Comparison of ENCODE assay signal across 1 cellular context in the genomic region with DNA sequence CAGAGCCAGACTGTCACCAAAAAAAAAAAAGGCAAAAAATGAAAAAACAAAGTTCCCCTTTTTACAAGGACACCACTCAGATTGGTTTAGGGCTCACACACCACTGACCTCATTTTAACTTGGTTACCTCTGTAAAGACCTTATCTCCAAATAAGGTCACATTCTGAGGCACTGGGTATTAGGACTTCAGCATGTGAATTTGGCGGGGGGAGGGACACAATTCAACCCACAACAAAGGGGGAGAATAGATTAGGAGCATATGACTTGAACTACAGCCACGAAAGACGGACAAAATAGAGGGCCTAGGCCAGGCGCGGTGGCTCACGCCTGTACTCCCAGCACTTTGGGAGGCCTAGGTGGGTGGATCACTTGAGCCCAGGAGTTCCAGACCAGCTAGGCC.
TF ChIP-seq lines count a peak whose summit lies in the region.

No MANE protein-coding gene starts in this region.

TF ChIP-seq in K562, 482 proteins besides CTCF, POLR2A, EP300 and RAD21 (continues in another document):
- TF ChIP-seq RBM14 (IDR thresholded peaks at IDR 0.05; ENCODE audit: borderline replicate concordance, insufficient read depth, low read depth, low read length) (no peak), HSF4 (CRISPR knock-in tag; IDR thresholded peaks at IDR 0.05; ENCODE audit: borderline replicate concordance) (no peak), NFRKB (IDR thresholded peaks at IDR 0.05; ENCODE audit: low read depth) (no peak), NR2C1 (IDR thresholded peaks at IDR 0.05) (no peak), NR2C1 (tag; IDR thresholded peaks at IDR 0.05) (no peak), L3MBTL2 (IDR thresholded peaks at IDR 0.05) (peak; percentile 73), SRSF1 (IDR thresholded peaks at IDR 0.05; ENCODE audit: low read depth, low read length) (no peak), THRAP3 (IDR thresholded peaks at IDR 0.05; ENCODE audit: borderline replicate concordance) (no peak), DDX20 (tag; IDR thresholded peaks at IDR 0.05; ENCODE audit: low read depth) (no peak), SRSF3 (IDR thresholded peaks at IDR 0.05; ENCODE audit: insufficient read depth, low read length) (no peak), TAF7 (tag; IDR thresholded peaks at IDR 0.05) (no peak), HMG20A (CRISPR knock-in tag; conservative IDR thresholded peaks at IDR 0.05) (no peak), FOXK2 (conservative IDR thresholded peaks at IDR 0.05 in 1 of 2, IDR thresholded peaks at IDR 0.05 in 1 of 2; ENCODE audit: low read depth in 2 of 2) (0 out of 4 replicates have a peak, but pooled peaks of 1 of the 2 experiments have one; percentile 20), SOX6 (IDR thresholded peaks at IDR 0.05) (peak; percentile 92), FOS (IDR thresholded peaks at IDR 0.05; ENCODE audit: extremely low read depth, insufficient read length) (no peak), ZNF146 (CRISPR knock-in tag; IDR thresholded peaks at IDR 0.05; ENCODE audit: unreplicated experiment) (no peak), ZNF586 (CRISPR knock-in tag; conservative IDR thresholded peaks at IDR 0.05) (no peak), RBM39 (optimal IDR thresholded peaks at IDR 0.05; ENCODE audit: low read depth, low read length) (no peak), SLC30A9 (CRISPR knock-in tag; IDR thresholded peaks at IDR 0.05) (no peak), ZNF282 (CRISPR knock-in tag; IDR thresholded peaks at IDR 0.05) (no peak), ZBTB1 (CRISPR knock-in tag; IDR thresholded peaks at IDR 0.05; ENCODE audit: borderline replicate concordance, low read depth) (no peak), WHSC1 (IDR thresholded peaks at IDR 0.05; ENCODE audit: low read length) (no peak), ZNF263 (CRISPR knock-in tag; IDR thresholded peaks at IDR 0.05; ENCODE audit: borderline replicate concordance) (no peak), TCF7 (IDR thresholded peaks at IDR 0.05; ENCODE audit: borderline replicate concordance) (0 out of 2 replicates have a peak, but pooled peaks have one; percentile 54), ILK (tag; IDR thresholded peaks at IDR 0.05; ENCODE audit: borderline replicate concordance, low read depth) (no peak), ZSCAN29 (IDR thresholded peaks at IDR 0.05) (no peak), XRCC3 (IDR thresholded peaks at IDR 0.05) (no peak), XRCC4 (IDR thresholded peaks at IDR 0.05; ENCODE audit: extremely low read depth, insufficient read depth, insufficient read length) (no peak), ZFX (CRISPR knock-in tag; IDR thresholded peaks at IDR 0.05) (peak; percentile 72), MTA2 (IDR thresholded peaks at IDR 0.05; ENCODE audit: low read depth) (no peak), ZNF717 (CRISPR knock-in tag; IDR thresholded peaks at IDR 0.05) (no peak), POLR3G (IDR thresholded peaks at IDR 0.05; ENCODE audit: extremely low read depth, insufficient read length, insufficient replicate concordance) (no peak), PRMT5 (CRISPR knock-in tag; IDR thresholded peaks at IDR 0.05) (no peak), DNMT1 (IDR thresholded peaks at IDR 0.05) (no peak), RBM17 (IDR thresholded peaks at IDR 0.05; ENCODE audit: borderline replicate concordance, low read depth, low read length) (no peak), CHD1 (IDR thresholded peaks at IDR 0.05; ENCODE audit: low read length) (no peak), SRF (CRISPR knock-in tag; IDR thresholded peaks at IDR 0.05) (peak; percentile 31 to 94; a peak in 3 of 4 replicates), NFXL1 (CRISPR knock-in tag; IDR thresholded peaks at IDR 0.05) (no peak), ESRRA (IDR thresholded peaks at IDR 0.05; ENCODE audit: borderline replicate concordance, low read depth) (peak; percentile 39; the same call in 1 of the 2 replicates), GABPB2 (CRISPR knock-in tag; conservative IDR thresholded peaks at IDR 0.05) (no peak), ZNF253 (CRISPR knock-in tag; conservative IDR thresholded peaks at IDR 0.05) (no peak), RBBP5 (IDR thresholded peaks at IDR 0.05; ENCODE audit: borderline replicate concordance, insufficient read depth, low read length, poor library complexity, severe bottlenecking) (no peak), NFE2L1 (tag; IDR thresholded peaks at IDR 0.05; ENCODE audit: borderline replicate concordance, low read depth) (no peak), FOXJ2 (tag; IDR thresholded peaks at IDR 0.05) (no peak), SMARCA4 (IDR thresholded peaks at IDR 0.05) (no peak)
- TF ChIP-seq, protein P1, sequence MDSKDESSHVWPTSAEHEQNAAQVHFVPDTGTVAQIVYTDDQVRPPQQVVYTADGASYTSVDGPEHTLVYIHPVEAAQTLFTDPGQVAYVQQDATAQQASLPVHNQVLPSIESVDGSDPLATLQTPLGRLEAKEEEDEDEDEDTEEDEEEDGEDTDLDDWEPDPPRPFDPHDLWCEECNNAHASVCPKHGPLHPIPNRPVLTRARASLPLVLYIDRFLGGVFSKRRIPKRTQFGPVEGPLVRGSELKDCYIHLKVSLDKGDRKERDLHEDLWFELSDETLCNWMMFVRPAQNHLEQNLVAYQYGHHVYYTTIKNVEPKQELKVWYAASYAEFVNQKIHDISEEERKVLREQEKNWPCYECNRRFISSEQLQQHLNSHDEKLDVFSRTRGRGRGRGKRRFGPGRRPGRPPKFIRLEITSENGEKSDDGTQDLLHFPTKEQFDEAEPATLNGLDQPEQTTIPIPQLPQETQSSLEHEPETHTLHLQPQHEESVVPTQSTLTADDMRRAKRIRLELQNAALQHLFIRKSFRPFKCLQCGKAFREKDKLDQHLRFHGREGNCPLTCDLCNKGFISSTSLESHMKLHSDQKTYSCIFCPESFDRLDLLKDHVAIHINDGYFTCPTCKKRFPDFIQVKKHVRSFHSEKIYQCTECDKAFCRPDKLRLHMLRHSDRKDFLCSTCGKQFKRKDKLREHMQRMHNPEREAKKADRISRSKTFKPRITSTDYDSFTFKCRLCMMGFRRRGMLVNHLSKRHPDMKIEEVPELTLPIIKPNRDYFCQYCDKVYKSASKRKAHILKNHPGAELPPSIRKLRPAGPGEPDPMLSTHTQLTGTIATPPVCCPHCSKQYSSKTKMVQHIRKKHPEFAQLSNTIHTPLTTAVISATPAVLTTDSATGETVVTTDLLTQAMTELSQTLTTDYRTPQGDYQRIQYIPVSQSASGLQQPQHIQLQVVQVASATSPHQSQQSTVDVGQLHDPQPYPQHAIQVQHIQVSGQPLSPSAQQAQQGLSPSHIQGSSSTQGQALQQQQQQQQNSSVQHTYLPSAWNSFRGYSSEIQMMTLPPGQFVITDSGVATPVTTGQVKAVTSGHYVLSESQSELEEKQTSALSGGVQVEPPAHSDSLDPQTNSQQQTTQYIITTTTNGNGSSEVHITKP (IDR thresholded peaks at IDR 0.05; ENCODE audit: partially characterized antibody): peak; percentile 71
- TF ChIP-seq, protein P2, sequence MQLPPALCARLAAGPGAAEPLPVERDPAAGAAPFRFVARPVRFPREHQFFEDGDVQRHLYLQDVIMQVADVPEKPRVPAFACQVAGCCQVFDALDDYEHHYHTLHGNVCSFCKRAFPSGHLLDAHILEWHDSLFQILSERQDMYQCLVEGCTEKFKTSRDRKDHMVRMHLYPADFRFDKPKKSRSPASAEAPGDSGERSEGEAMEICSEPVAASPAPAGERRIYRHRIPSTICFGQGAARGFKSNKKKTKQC (CRISPR knock-in tag; IDR thresholded peaks at IDR 0.05): no peak
- TF ChIP-seq, protein P3, sequence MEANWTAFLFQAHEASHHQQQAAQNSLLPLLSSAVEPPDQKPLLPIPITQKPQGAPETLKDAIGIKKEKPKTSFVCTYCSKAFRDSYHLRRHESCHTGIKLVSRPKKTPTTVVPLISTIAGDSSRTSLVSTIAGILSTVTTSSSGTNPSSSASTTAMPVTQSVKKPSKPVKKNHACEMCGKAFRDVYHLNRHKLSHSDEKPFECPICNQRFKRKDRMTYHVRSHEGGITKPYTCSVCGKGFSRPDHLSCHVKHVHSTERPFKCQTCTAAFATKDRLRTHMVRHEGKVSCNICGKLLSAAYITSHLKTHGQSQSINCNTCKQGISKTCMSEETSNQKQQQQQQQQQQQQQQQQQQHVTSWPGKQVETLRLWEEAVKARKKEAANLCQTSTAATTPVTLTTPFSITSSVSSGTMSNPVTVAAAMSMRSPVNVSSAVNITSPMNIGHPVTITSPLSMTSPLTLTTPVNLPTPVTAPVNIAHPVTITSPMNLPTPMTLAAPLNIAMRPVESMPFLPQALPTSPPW (CRISPR knock-in tag; IDR thresholded peaks at IDR 0.05): peak; percentile 66
- TF ChIP-seq, protein P4, sequence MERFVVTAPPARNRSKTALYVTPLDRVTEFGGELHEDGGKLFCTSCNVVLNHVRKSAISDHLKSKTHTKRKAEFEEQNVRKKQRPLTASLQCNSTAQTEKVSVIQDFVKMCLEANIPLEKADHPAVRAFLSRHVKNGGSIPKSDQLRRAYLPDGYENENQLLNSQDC (CRISPR knock-in tag; IDR thresholded peaks at IDR 0.05): no peak
- TF ChIP-seq, protein P5, sequence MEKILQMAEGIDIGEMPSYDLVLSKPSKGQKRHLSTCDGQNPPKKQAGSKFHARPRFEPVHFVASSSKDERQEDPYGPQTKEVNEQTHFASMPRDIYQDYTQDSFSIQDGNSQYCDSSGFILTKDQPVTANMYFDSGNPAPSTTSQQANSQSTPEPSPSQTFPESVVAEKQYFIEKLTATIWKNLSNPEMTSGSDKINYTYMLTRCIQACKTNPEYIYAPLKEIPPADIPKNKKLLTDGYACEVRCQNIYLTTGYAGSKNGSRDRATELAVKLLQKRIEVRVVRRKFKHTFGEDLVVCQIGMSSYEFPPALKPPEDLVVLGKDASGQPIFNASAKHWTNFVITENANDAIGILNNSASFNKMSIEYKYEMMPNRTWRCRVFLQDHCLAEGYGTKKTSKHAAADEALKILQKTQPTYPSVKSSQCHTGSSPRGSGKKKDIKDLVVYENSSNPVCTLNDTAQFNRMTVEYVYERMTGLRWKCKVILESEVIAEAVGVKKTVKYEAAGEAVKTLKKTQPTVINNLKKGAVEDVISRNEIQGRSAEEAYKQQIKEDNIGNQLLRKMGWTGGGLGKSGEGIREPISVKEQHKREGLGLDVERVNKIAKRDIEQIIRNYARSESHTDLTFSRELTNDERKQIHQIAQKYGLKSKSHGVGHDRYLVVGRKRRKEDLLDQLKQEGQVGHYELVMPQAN (IDR thresholded peaks at IDR 0.05; ENCODE audit: borderline replicate concordance): no peak
- TF ChIP-seq, protein P6, sequence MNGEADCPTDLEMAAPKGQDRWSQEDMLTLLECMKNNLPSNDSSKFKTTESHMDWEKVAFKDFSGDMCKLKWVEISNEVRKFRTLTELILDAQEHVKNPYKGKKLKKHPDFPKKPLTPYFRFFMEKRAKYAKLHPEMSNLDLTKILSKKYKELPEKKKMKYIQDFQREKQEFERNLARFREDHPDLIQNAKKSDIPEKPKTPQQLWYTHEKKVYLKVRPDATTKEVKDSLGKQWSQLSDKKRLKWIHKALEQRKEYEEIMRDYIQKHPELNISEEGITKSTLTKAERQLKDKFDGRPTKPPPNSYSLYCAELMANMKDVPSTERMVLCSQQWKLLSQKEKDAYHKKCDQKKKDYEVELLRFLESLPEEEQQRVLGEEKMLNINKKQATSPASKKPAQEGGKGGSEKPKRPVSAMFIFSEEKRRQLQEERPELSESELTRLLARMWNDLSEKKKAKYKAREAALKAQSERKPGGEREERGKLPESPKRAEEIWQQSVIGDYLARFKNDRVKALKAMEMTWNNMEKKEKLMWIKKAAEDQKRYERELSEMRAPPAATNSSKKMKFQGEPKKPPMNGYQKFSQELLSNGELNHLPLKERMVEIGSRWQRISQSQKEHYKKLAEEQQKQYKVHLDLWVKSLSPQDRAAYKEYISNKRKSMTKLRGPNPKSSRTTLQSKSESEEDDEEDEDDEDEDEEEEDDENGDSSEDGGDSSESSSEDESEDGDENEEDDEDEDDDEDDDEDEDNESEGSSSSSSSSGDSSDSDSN (IDR thresholded peaks at IDR 0.05; ENCODE audit: borderline replicate concordance in 1 of 2, low read depth in 2 of 2, low read length in 2 of 2): no peak
- TF ChIP-seq, protein P7, sequence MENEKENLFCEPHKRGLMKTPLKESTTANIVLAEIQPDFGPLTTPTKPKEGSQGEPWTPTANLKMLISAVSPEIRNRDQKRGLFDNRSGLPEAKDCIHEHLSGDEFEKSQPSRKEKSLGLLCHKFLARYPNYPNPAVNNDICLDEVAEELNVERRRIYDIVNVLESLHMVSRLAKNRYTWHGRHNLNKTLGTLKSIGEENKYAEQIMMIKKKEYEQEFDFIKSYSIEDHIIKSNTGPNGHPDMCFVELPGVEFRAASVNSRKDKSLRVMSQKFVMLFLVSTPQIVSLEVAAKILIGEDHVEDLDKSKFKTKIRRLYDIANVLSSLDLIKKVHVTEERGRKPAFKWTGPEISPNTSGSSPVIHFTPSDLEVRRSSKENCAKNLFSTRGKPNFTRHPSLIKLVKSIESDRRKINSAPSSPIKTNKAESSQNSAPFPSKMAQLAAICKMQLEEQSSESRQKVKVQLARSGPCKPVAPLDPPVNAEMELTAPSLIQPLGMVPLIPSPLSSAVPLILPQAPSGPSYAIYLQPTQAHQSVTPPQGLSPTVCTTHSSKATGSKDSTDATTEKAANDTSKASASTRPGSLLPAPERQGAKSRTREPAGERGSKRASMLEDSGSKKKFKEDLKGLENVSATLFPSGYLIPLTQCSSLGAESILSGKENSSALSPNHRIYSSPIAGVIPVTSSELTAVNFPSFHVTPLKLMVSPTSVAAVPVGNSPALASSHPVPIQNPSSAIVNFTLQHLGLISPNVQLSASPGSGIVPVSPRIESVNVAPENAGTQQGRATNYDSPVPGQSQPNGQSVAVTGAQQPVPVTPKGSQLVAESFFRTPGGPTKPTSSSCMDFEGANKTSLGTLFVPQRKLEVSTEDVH (IDR thresholded peaks at IDR 0.05; ENCODE audit: low read depth, partially characterized antibody): no peak
- TF ChIP-seq, protein P8, sequence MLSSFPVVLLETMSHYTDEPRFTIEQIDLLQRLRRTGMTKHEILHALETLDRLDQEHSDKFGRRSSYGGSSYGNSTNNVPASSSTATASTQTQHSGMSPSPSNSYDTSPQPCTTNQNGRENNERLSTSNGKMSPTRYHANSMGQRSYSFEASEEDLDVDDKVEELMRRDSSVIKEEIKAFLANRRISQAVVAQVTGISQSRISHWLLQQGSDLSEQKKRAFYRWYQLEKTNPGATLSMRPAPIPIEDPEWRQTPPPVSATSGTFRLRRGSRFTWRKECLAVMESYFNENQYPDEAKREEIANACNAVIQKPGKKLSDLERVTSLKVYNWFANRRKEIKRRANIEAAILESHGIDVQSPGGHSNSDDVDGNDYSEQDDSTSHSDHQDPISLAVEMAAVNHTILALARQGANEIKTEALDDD (IDR thresholded peaks at IDR 0.05): peak; percentile 86
- TF ChIP-seq, protein P9, sequence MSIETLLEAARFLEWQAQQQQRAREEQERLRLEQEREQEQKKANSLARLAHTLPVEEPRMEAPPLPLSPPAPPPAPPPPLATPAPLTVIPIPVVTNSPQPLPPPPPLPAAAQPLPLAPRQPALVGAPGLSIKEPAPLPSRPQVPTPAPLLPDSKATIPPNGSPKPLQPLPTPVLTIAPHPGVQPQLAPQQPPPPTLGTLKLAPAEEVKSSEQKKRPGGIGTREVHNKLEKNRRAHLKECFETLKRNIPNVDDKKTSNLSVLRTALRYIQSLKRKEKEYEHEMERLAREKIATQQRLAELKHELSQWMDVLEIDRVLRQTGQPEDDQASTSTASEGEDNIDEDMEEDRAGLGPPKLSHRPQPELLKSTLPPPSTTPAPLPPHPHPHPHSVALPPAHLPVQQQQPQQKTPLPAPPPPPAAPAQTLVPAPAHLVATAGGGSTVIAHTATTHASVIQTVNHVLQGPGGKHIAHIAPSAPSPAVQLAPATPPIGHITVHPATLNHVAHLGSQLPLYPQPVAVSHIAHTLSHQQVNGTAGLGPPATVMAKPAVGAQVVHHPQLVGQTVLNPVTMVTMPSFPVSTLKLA (conservative IDR thresholded peaks at IDR 0.05): no peak
- TF ChIP-seq, protein P10, sequence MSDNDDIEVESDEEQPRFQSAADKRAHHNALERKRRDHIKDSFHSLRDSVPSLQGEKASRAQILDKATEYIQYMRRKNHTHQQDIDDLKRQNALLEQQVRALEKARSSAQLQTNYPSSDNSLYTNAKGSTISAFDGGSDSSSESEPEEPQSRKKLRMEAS (CRISPR knock-in tag; IDR thresholded peaks at IDR 0.05): no peak
